ENCODE assay signal across 1 cellular context in the genomic region with DNA sequence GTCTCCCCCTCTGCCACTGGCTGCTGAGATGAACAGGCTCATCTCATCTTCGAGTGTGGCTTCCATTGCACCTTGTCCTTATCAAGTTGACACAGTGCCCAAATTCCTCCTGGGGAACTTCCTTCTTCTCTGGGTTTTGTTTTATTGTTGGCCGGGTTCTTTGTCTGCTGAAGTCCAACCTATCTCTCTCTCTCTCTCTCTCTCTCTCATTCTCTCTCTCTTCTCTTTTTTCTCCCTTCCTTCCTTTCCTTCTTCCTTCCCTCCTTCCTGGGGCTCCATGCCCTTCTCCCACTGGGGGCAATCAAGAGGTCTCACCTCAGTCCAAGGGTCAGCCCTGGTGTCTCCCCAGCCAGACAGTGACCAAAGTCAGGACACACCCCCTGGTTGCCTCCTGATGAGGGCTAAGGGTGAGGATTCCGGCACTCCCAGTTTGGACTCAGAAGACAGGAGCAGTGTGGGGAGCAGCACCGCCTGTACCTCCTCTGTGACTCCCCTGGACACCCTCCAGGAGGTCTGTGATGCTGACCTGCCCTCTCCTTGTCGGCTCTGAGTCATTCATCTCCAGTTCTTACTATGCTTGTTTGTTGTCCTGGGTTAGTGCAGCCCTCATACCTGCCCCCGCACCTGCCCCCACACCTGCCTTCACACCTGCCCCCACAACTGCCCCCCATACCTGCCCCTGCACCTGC.
TF ChIP-seq lines count a peak whose summit lies in the region.

No MANE protein-coding gene starts in this region.

TF ChIP-seq in HCT116, 20 proteins besides CTCF, POLR2A, EP300 and RAD21:
- TF ChIP-seq, protein P1, sequence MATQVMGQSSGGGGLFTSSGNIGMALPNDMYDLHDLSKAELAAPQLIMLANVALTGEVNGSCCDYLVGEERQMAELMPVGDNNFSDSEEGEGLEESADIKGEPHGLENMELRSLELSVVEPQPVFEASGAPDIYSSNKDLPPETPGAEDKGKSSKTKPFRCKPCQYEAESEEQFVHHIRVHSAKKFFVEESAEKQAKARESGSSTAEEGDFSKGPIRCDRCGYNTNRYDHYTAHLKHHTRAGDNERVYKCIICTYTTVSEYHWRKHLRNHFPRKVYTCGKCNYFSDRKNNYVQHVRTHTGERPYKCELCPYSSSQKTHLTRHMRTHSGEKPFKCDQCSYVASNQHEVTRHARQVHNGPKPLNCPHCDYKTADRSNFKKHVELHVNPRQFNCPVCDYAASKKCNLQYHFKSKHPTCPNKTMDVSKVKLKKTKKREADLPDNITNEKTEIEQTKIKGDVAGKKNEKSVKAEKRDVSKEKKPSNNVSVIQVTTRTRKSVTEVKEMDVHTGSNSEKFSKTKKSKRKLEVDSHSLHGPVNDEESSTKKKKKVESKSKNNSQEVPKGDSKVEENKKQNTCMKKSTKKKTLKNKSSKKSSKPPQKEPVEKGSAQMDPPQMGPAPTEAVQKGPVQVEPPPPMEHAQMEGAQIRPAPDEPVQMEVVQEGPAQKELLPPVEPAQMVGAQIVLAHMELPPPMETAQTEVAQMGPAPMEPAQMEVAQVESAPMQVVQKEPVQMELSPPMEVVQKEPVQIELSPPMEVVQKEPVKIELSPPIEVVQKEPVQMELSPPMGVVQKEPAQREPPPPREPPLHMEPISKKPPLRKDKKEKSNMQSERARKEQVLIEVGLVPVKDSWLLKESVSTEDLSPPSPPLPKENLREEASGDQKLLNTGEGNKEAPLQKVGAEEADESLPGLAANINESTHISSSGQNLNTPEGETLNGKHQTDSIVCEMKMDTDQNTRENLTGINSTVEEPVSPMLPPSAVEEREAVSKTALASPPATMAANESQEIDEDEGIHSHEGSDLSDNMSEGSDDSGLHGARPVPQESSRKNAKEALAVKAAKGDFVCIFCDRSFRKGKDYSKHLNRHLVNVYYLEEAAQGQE (IDR thresholded peaks at IDR 0.05; ENCODE audit: low read depth), result no peak
- no peak for TF ChIP-seq SRF (IDR thresholded peaks at IDR 0.05; ENCODE audit: low read depth)
- TF ChIP-seq EGR1 (IDR thresholded peaks at IDR 0.05; ENCODE audit: low read depth), result no peak
- TF ChIP-seq, protein P2, sequence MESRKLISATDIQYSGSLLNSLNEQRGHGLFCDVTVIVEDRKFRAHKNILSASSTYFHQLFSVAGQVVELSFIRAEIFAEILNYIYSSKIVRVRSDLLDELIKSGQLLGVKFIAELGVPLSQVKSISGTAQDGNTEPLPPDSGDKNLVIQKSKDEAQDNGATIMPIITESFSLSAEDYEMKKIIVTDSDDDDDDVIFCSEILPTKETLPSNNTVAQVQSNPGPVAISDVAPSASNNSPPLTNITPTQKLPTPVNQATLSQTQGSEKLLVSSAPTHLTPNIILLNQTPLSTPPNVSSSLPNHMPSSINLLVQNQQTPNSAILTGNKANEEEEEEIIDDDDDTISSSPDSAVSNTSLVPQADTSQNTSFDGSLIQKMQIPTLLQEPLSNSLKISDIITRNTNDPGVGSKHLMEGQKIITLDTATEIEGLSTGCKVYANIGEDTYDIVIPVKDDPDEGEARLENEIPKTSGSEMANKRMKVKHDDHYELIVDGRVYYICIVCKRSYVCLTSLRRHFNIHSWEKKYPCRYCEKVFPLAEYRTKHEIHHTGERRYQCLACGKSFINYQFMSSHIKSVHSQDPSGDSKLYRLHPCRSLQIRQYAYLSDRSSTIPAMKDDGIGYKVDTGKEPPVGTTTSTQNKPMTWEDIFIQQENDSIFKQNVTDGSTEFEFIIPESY (IDR thresholded peaks at IDR 0.05; ENCODE audit: extremely low read depth, insufficient replicate concordance, low read length), result no peak
- no peak for TF ChIP-seq SP1 (IDR thresholded peaks at IDR 0.05; ENCODE audit: low read depth)
- TF ChIP-seq, protein P3, sequence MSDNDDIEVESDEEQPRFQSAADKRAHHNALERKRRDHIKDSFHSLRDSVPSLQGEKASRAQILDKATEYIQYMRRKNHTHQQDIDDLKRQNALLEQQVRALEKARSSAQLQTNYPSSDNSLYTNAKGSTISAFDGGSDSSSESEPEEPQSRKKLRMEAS (IDR thresholded peaks at IDR 0.05), result no peak
- TF ChIP-seq CBX3 (IDR thresholded peaks at IDR 0.05; ENCODE audit: low read depth), result no peak
- TF ChIP-seq ZNF274 (IDR thresholded peaks at IDR 0.05; ENCODE audit: low read depth, low read length), result no peak
- TF ChIP-seq, protein P4, sequence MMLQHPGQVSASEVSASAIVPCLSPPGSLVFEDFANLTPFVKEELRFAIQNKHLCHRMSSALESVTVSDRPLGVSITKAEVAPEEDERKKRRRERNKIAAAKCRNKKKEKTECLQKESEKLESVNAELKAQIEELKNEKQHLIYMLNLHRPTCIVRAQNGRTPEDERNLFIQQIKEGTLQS (IDR thresholded peaks at IDR 0.05), result no peak
- TF ChIP-seq FOSL1 (IDR thresholded peaks at IDR 0.05; ENCODE audit: low read depth), result no peak
- no peak for TF ChIP-seq POLR2AphosphoS5 (IDR thresholded peaks at IDR 0.05; ENCODE audit: low read depth, low read length)
- TF ChIP-seq EZH2 (IDR thresholded peaks at IDR 0.05), result no peak
- no peak for TF ChIP-seq EZH2phosphoT487 (IDR thresholded peaks at IDR 0.05; ENCODE audit: borderline replicate concordance)
